ENCODE assay signal across 8 cellular contexts in the genomic region with DNA sequence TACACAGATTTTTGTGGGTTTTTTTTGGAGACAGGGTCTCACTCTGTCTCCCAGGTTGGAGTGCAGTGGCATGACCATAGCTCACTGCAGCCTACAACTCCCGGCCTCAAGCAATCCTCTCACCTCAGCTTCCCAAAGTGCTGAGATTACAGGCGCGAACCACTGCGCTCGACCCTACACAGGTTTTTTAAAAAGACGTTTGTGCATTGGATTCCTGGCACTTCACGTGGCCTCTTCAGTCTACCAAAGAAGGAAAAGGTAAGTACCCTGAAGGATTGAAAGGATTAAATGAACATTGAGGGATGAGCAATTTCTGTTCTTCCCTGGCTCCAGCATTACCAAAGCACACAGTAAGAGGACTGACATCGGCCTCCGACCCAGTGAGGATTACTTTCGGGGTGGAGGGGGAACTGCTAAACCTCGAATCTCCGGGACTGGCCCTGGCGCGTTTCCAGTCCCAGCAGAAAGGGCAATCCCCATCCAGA. TPM values are rescaled to one million over a fixed set of nuclear protein-coding genes. Genes with fewer than 3 reads are reported as not detected.
A peak's percentile ranks its signal among the peaks of the same experiment; 100 is the strongest.
DNase-seq lines count a peak whose midpoint lies in the region; ATAC-seq and TF ChIP-seq lines count a peak whose summit lies in the region.

No MANE protein-coding gene starts in this region.

- CTCF ChIA-PET in PC-3 (lab: Charles Lee) = interaction anchor here (0.6 to 1.3 kb wide), 3 partner anchors 160 to 409 kb away, joined by 3 to 7 read pairs (median 3); no protein-coding TSS in a partner anchor

- peak overlapping the region; percentile 90 for H3K4me2 ChIP-seq in PC-3 (ENCODE audit: low read length)

- DNase-seq in GM12864 (ENCODE audit: low read depth) (no peak), PC-3 (no peak), esophagus muscularis mucosa (ENCODE audit: extremely low spot score) (no peak), psoas muscle (no peak), putamen (ENCODE audit: low spot score) (no peak), COR-L47 (lab: John Stamatoyannopoulos, UW) (no peak)

- no peaks in the 10 kb centered on the region for H3K9me3 ChIP-seq in PC-3 (ENCODE audit: low read length)
- no peaks in the 10 kb centered on the region for H3K9me3 ChIP-seq in esophagus muscularis mucosa
- no peaks in the 10 kb centered on the region for H3K9me3 ChIP-seq in psoas muscle

- no peaks in the 10 kb centered on the region for H3F3A ChIP-seq in PC-3 (ENCODE audit: low read length, unreplicated experiment)

- H3K9me2 ChIP-seq in PC-3 (replicated peaks; ENCODE audit: low read length) = no peaks in the 10 kb centered on the region

- POLR2A ChIA-PET in PC-3 (lab: Charles Lee; ENCODE audit: unreplicated experiment) = interaction anchor here (0.6 to 1.0 kb wide), 7 partner anchors 10 to 1768 kb away, joined by 3 to 7 read pairs (median 4); partner anchors contain the start of gene PABPC1L

- H2AFZ ChIP-seq in PC-3 (ENCODE audit: low read length) = peak overlapping the region; percentile 75

- H3K4me3 ChIP-seq in GM12864 (ENCODE audit: low read depth, low read length) (peak overlapping the region; percentile 98), PC-3 (ENCODE audit: low read length) (peak overlapping the region; percentile 96), esophagus muscularis mucosa (peak overlapping the region; percentile 83 to 98 (median 90)), psoas muscle (peak overlapping the region; percentile 83)

- no peak for TF ChIP-seq EP300 in esophagus muscularis mucosa (IDR thresholded peaks at IDR 0.05)

- TSS peak; percentile 56 for BruUV-seq in PC-3 (replicated peaks; lab: Mats Ljungman, UMichigan)

- 3% methylated on average over 14 of the region's 14 CpGs for WGBS in esophagus muscularis mucosa
- 8 to 12% (median 11%) methylated on average over 14 of the region's 14 CpGs for WGBS in psoas muscle, 3 donors

- no peak for TF ChIP-seq POLR2A in esophagus muscularis mucosa (IDR thresholded peaks at IDR 0.05; ENCODE audit: low read depth)

- peak overlapping the region; percentile 32 for H3K9ac ChIP-seq in PC-3 (ENCODE audit: low read length)

- TF ChIP-seq CTCF in GM12864 (IDR thresholded peaks at IDR 0.05; ENCODE audit: low read depth, low read length, missing control alignments) (no peak), PC-3 (conservative IDR thresholded peaks at IDR 0.05; ENCODE audit: low read depth, low read length) (no peak), esophagus muscularis mucosa (IDR thresholded peaks at IDR 0.05) (no peak), psoas muscle (IDR thresholded peaks at IDR 0.05) (no peak)

- intact Hi-C loops in PC-3 (cut with micrococcal nuclease) = loop anchor here (1.0 kb wide), 1 partner anchor 25 kb away; the partner anchor contains the start of gene PABPC1L
- intact Hi-C loops in esophagus muscularis mucosa (cut with DNase I) = loop anchor here (5.0 to 10.0 kb wide), 2 partner anchors 82 to 670 kb away; partner anchors contain the start of genes OSER1 and STK4
- intact Hi-C loops in psoas muscle (cut with DNase I) = loop anchor here in 1 of 2 donors (5.0 to 10.0 kb wide), 2 partner anchors 77 to 670 kb away; partner anchors contain the start of genes OSER1 and TOMM34

- peaks cover 51% of the 10 kb centered on the region for H3K79me2 ChIP-seq in PC-3 (ENCODE audit: low read length)

- H3K4me1 ChIP-seq in PC-3 (ENCODE audit: insufficient read depth, low read length) = peaks cover 33% of the 10 kb centered on the region
- H3K4me1 ChIP-seq in esophagus muscularis mucosa = peaks cover 42 to 49% (median 47%) of the 10 kb centered on the region in 4 donors
- H3K4me1 ChIP-seq in psoas muscle = peaks cover 41% of the 10 kb centered on the region

- H3K27ac ChIP-seq in PC-3 (ENCODE audit: low read length) (no peak overlapping the region), esophagus muscularis mucosa (replicated peaks in 1 of 4) (peak overlapping the region; percentile 95 to 99 (median 98)), psoas muscle (peak overlapping the region; percentile 94)

- peaks cover 40% of the 10 kb centered on the region for H4K20me1 ChIP-seq in PC-3 (ENCODE audit: low read length)

- no peak for ATAC-seq in PC-3
- ATAC-seq in psoas muscle = no peak
- ATAC-seq in GM18868 (IDR thresholded peaks at IDR 0.05; ENCODE audit: unreplicated experiment) = no peak
- no peak for ATAC-seq in GM21786 (IDR thresholded peaks at IDR 0.05; ENCODE audit: unreplicated experiment)

- H3K27me3 ChIP-seq in PC-3 (ENCODE audit: low read length) (no peaks in the 10 kb centered on the region), esophagus muscularis mucosa (no peaks in the 10 kb centered on the region), psoas muscle (ENCODE audit: insufficient read depth in 3 of 3, low read length in 2 of 3) (no peaks in the 10 kb centered on the region)

- H3K36me3 ChIP-seq in PC-3 (ENCODE audit: low read depth, low read length) (peaks cover 12% of the 10 kb centered on the region), esophagus muscularis mucosa (peaks cover 0 to 6% (median 0%) of the 10 kb centered on the region in 4 donors), psoas muscle (ENCODE audit: insufficient read depth in 1 of 2, low read depth in 1 of 2) (peaks cover 0 to 17% of the 10 kb centered on the region in 2 donors)

RNA-seq across cellular contexts. Expression of gene YWHAB, which starts 0.6 kb away (rescaled TPM):
- total RNA-seq in PC-3 (2014; rRNA removed) = 116 and 118 TPM in 2 replicates
- total RNA-seq in esophagus muscularis mucosa = 100 to 1,000 TPM; 121 to 140 (median 130) TPM
- 10 to 100 TPM; 63.2 to 92.1 (median 80.6) TPM for total RNA-seq in psoas muscle
- polyA plus RNA-seq in psoas muscle = 100 to 1,000 TPM in 1 of 3 donors, 10 to 100 TPM in 2; 44.2 to 109 (median 96.0) TPM

RNA-seq across cellular contexts. Expression of gene PABPC1L, which starts 24.9 kb away (rescaled TPM):
- total RNA-seq in PC-3 (2014; rRNA removed) (32.0 and 40.7 TPM in 2 replicates), esophagus muscularis mucosa (1 to 10 TPM; 2.0 to 5.9 (median 2.9) TPM), psoas muscle (1 to 10 TPM; 1.5 to 2.8 (median 2.1) TPM)
- 1 to 10 TPM; 1.0 to 2.4 (median 1.8) TPM for polyA plus RNA-seq in psoas muscle
